12 cellular contexts compared by ENCODE assay signal in the genomic region with DNA sequence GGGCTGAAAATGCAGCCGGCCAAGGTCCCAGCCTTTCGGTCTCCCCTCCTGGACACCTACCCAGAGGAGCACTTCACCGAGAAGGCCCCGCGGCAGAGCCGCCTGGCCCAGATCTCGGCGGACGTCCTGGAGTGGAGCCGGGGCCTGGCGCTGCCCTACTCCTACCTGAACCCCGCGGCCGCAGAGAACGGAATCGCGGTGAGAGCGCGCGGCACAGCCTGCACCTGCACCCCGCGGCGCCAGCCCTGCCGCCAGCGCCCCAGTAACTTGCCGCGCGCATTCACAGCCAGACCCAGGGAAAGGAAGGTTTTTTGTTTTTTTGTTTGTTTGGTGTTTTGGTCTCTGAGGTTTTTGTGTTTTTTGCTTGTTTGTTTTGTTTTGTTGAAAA. TPM values are rescaled to one million over a fixed set of nuclear protein-coding genes. Genes with fewer than 3 reads are reported as not detected.
DNase-seq lines count a peak whose midpoint lies in the region; ATAC-seq lines count a peak whose summit lies in the region.
"Had no signal": no experiment of that assay in that cellular context is flagged by ENCODE, and none has a peak within 500 bp of the region (broad histone marks: within the 10 kb centered on the region; RNA-seq: fewer than 3 reads in every experiment).

No MANE protein-coding gene starts in this region.

- H3K9me3 ChIP-seq in SJCRH30 (replicated peaks) = no peaks in the 10 kb centered on the region
- H3K9me3 ChIP-seq: gastroesophageal sphincter, mucosa of descending colon had no signal

- H3K27ac ChIP-seq in SJCRH30 (no peak overlapping the region), caudate nucleus (ENCODE audit: low read depth, low read length) (no peak overlapping the region)
- H3K27ac ChIP-seq: gastroesophageal sphincter had no signal

- no peaks in the 10 kb centered on the region for H3K4me1 ChIP-seq in SJCRH30

- H3K36me3 Mint-ChIP-seq in activated CD4-positive, alpha-beta T cell treated with anti-CD3 and anti-CD28 coated beads, Interleukin-2, amount 10 ng/mL, durations not matched to agents 7 days and 5 days (ENCODE audit: low read depth) = no peaks in the 10 kb centered on the region
- no peaks in the 10 kb centered on the region for H3K36me3 Mint-ChIP-seq in activated T-cell treated with anti-CD3 and anti-CD28 coated beads, Interleukin-2, amount 50 U/mL, for 72 hours (ENCODE audit: insufficient read depth in 2 of 2)
- no peaks in the 10 kb centered on the region for H3K36me3 Mint-ChIP-seq in immature natural killer cell
- peaks cover 15% of the 10 kb centered on the region for H3K36me3 Mint-ChIP-seq in stimulated activated effector memory CD8-positive, alpha-beta T cell treated with anti-CD3 and anti-CD28 coated beads, Interleukin-12 subunit alpha, Interleukin-12 subunit beta, amount 100 ng/mL, for 72 hours

- no peak for DNase-seq in activated CD4-positive, alpha-beta T cell treated with anti-CD3 and anti-CD28 coated beads, Interleukin-2, amount 10 ng/mL, durations not matched to agents 7 days and 5 days
- DNase-seq in activated CD4-positive, alpha-beta T cell treated with anti-CD3 and anti-CD28 coated beads for 1 hour = no peak
- DNase-seq in activated T-cell treated with anti-CD3 and anti-CD28 coated beads, Interleukin-2, amount 50 U/mL, for 72 hours = peak in 1 of 2 donors; percentile 14
- DNase-seq in immature natural killer cell = no peak
- DNase-seq in stimulated activated effector memory CD8-positive, alpha-beta T cell treated with anti-CD3 and anti-CD28 coated beads, Interleukin-12 subunit alpha, Interleukin-12 subunit beta, amount 100 ng/mL, for 72 hours (ENCODE audit: low spot score in 2 of 2) = no peak
- no peak for DNase-seq in NCI-H1694 (lab: John Stamatoyannopoulos, UW)
- no peak for DNase-seq in SJCRH30
- no peak for DNase-seq in caudate nucleus (lab: John Stamatoyannopoulos, UW)
- DNase-seq: mucosa of descending colon, NCI-H146 had no signal

- peak overlapping the region; percentile 9 for H3K4me3 Mint-ChIP-seq in activated CD4-positive, alpha-beta T cell treated with anti-CD3 and anti-CD28 coated beads, Interleukin-2, amount 10 ng/mL, durations not matched to agents 7 days and 5 days
- H3K4me3 Mint-ChIP-seq in activated T-cell treated with anti-CD3 and anti-CD28 coated beads, Interleukin-2, amount 50 U/mL, for 72 hours = peak overlapping the region; percentile 74 to 91
- peak overlapping the region; percentile 42 to 72 (median 65) for H3K4me3 Mint-ChIP-seq in immature natural killer cell
- H3K4me3 Mint-ChIP-seq in stimulated activated effector memory CD8-positive, alpha-beta T cell treated with anti-CD3 and anti-CD28 coated beads, Interleukin-12 subunit alpha, Interleukin-12 subunit beta, amount 100 ng/mL, for 72 hours = peak overlapping the region; percentile 68

- H3K4me3 ChIP-seq in SJCRH30 = no peak overlapping the region
- H3K4me3 ChIP-seq: mucosa of descending colon had no signal

- ATAC-seq in activated T-cell treated with anti-CD3 and anti-CD28 coated beads, Interleukin-2, amount 50 U/mL, for 72 hours (replicated peaks in 1 of 2) = no peak
- no peak for ATAC-seq in stimulated activated effector memory CD8-positive, alpha-beta T cell treated with anti-CD3 and anti-CD28 coated beads, Interleukin-12 subunit alpha, Interleukin-12 subunit beta, amount 100 ng/mL, for 72 hours
- ATAC-seq: gastroesophageal sphincter, mucosa of descending colon had no signal

- H3K36me3 ChIP-seq in SJCRH30 = no peaks in the 10 kb centered on the region
- H3K36me3 ChIP-seq: gastroesophageal sphincter had no signal

- peaks cover 58% of the 10 kb centered on the region for H3K27me3 Mint-ChIP-seq in activated CD4-positive, alpha-beta T cell treated with anti-CD3 and anti-CD28 coated beads, Interleukin-2, amount 10 ng/mL, durations not matched to agents 7 days and 5 days
- H3K27me3 Mint-ChIP-seq in activated T-cell treated with anti-CD3 and anti-CD28 coated beads, Interleukin-2, amount 50 U/mL, for 72 hours (ENCODE audit: low read depth) = peaks cover 59% of the 10 kb centered on the region
- peaks cover 12 to 35% (median 24%) of the 10 kb centered on the region in 3 donors for H3K27me3 Mint-ChIP-seq in immature natural killer cell (ENCODE audit: low read depth in 3 of 3)

- CTCF ChIA-PET in activated CD4-positive, alpha-beta T cell treated with anti-CD3 and anti-CD28 coated beads, Interleukin-2, amount 10 ng/mL, durations not matched to agents 7 days and 5 days (lab: Charles Lee) = no interaction called here

- H3K27me3 ChIP-seq in SJCRH30 = peaks cover 8% of the 10 kb centered on the region

- H3K9me3 Mint-ChIP-seq in activated CD4-positive, alpha-beta T cell treated with anti-CD3 and anti-CD28 coated beads, Interleukin-2, amount 10 ng/mL, durations not matched to agents 7 days and 5 days = no peaks in the 10 kb centered on the region
- no peaks in the 10 kb centered on the region for H3K9me3 Mint-ChIP-seq in activated T-cell treated with anti-CD3 and anti-CD28 coated beads, Interleukin-2, amount 50 U/mL, for 72 hours
- H3K9me3 Mint-ChIP-seq in immature natural killer cell = peaks cover 0 to 2% (median 0%) of the 10 kb centered on the region in 6 donors
- no peaks in the 10 kb centered on the region for H3K9me3 Mint-ChIP-seq in stimulated activated effector memory CD8-positive, alpha-beta T cell treated with anti-CD3 and anti-CD28 coated beads, Interleukin-12 subunit alpha, Interleukin-12 subunit beta, amount 100 ng/mL, for 72 hours

- no peak overlapping the region for H3K27ac Mint-ChIP-seq in activated CD4-positive, alpha-beta T cell treated with anti-CD3 and anti-CD28 coated beads, Interleukin-2, amount 10 ng/mL, durations not matched to agents 7 days and 5 days
- no peak overlapping the region for H3K27ac Mint-ChIP-seq in activated T-cell treated with anti-CD3 and anti-CD28 coated beads, Interleukin-2, amount 50 U/mL, for 72 hours
- H3K27ac Mint-ChIP-seq in immature natural killer cell = peak overlapping the region in 2 of 6 donors; percentile 33 to 86
- no peak overlapping the region for H3K27ac Mint-ChIP-seq in stimulated activated effector memory CD8-positive, alpha-beta T cell treated with anti-CD3 and anti-CD28 coated beads, Interleukin-12 subunit alpha, Interleukin-12 subunit beta, amount 100 ng/mL, for 72 hours

- POLR2A ChIA-PET in activated CD4-positive, alpha-beta T cell treated with anti-CD3 and anti-CD28 coated beads, Interleukin-2, amount 10 ng/mL, durations not matched to agents 7 days and 5 days (lab: Charles Lee) = no interaction called here

- H3K4me1 Mint-ChIP-seq in activated CD4-positive, alpha-beta T cell treated with anti-CD3 and anti-CD28 coated beads, Interleukin-2, amount 10 ng/mL, durations not matched to agents 7 days and 5 days = peaks cover 21% of the 10 kb centered on the region
- peaks cover 28% of the 10 kb centered on the region for H3K4me1 Mint-ChIP-seq in activated T-cell treated with anti-CD3 and anti-CD28 coated beads, Interleukin-2, amount 50 U/mL, for 72 hours (ENCODE audit: low read depth)
- peaks cover 17 to 22% of the 10 kb centered on the region in 2 donors for H3K4me1 Mint-ChIP-seq in immature natural killer cell
- peaks cover 30% of the 10 kb centered on the region for H3K4me1 Mint-ChIP-seq in stimulated activated effector memory CD8-positive, alpha-beta T cell treated with anti-CD3 and anti-CD28 coated beads, Interleukin-12 subunit alpha, Interleukin-12 subunit beta, amount 100 ng/mL, for 72 hours

RNA-seq across cellular contexts. Expression of a gene that starts 15.2 kb away (rescaled TPM):
- under 1 TPM; 0.27 to 0.31 TPM for total RNA-seq in activated CD4-positive, alpha-beta T cell treated with anti-CD3 and anti-CD28 coated beads, Interleukin-2, amount 10 ng/mL, durations not matched to agents 7 days and 5 days
- total RNA-seq in activated T-cell treated with anti-CD3 and anti-CD28 coated beads, Interleukin-2, amount 50 U/mL, for 72 hours = 1 to 10 TPM; 1.3 to 4.1 TPM
- polyA plus RNA-seq in immature natural killer cell = under 1 TPM in 1 of 3 donors, not detected in 2; 0.17 TPM
- not detected in 2 replicates for total RNA-seq in SJCRH30 (2014; rRNA removed; shearing (Covaris generic))
- total RNA-seq: HT-29 had no signal

RNA-seq across cellular contexts. Expression of a gene that starts 33.5 kb away (rescaled TPM):
- total RNA-seq in activated CD4-positive, alpha-beta T cell treated with anti-CD3 and anti-CD28 coated beads, Interleukin-2, amount 10 ng/mL, durations not matched to agents 7 days and 5 days = not detected
- under 1 TPM; 0.14 TPM for total RNA-seq in activated T-cell treated with anti-CD3 and anti-CD28 coated beads, Interleukin-2, amount 50 U/mL, for 72 hours
- polyA plus RNA-seq in immature natural killer cell = not detected
- not detected in 2 replicates for total RNA-seq in SJCRH30 (2014; rRNA removed; shearing (Covaris generic))
- total RNA-seq: HT-29 had no signal

RNA-seq across cellular contexts. Expression of a gene that starts 46.0 kb away (rescaled TPM):
- not detected for total RNA-seq in activated CD4-positive, alpha-beta T cell treated with anti-CD3 and anti-CD28 coated beads, Interleukin-2, amount 10 ng/mL, durations not matched to agents 7 days and 5 days
- total RNA-seq in activated T-cell treated with anti-CD3 and anti-CD28 coated beads, Interleukin-2, amount 50 U/mL, for 72 hours = not detected
- polyA plus RNA-seq in immature natural killer cell = not detected
- total RNA-seq in SJCRH30 (2014; rRNA removed; shearing (Covaris generic)) = not detected in 2 replicates
- total RNA-seq: HT-29, mucosa of descending colon had no signal

RNA-seq across cellular contexts. Expression of a gene that starts 51.6 kb away (rescaled TPM):
- under 1 TPM; 0.15 to 0.20 TPM for total RNA-seq in activated CD4-positive, alpha-beta T cell treated with anti-CD3 and anti-CD28 coated beads, Interleukin-2, amount 10 ng/mL, durations not matched to agents 7 days and 5 days
- 1 to 10 TPM; 1.5 to 4.3 TPM for total RNA-seq in activated T-cell treated with anti-CD3 and anti-CD28 coated beads, Interleukin-2, amount 50 U/mL, for 72 hours
- polyA plus RNA-seq in immature natural killer cell = not detected
- 0.79 and 0.91 TPM in 2 replicates for total RNA-seq in SJCRH30 (2014; rRNA removed; shearing (Covaris generic))

Comparison
In these comparisons a context has a peak if more than half of its experiments do, and no peak if none do; other contexts are left out.
1. H3K4me3 Mint-ChIP-seq: peak in every context shown above with its lines; median percentile 82 in activated T-cell treated with anti-CD3 and anti-CD28 coated beads, Interleukin-2, amount 50 U/mL, for 72 hours; 68 in stimulated activated effector memory CD8-positive, alpha-beta T cell treated with anti-CD3 and anti-CD28 coated beads, Interleukin-12 subunit alpha, Interleukin-12 subunit beta, amount 100 ng/mL, for 72 hours; 65 in immature natural killer cell; 9 in activated CD4-positive, alpha-beta T cell treated with anti-CD3 and anti-CD28 coated beads, Interleukin-2, amount 10 ng/mL, durations not matched to agents 7 days and 5 days.